In genomic region chr1:10074059-10074854, GRCh38 we compare ENCODE assay signal across 8 cellular contexts. TPM values are rescaled to one million over a fixed set of nuclear protein-coding genes. Genes with fewer than 3 reads are reported as not detected.
DNase-seq lines count a peak whose midpoint lies in the region; ATAC-seq, FAIRE-seq and TF ChIP-seq lines count a peak whose summit lies in the region.

No MANE protein-coding gene starts in this region.

- TF ChIP-seq POLR2A in K562 (conservative IDR thresholded peaks at IDR 0.05) = no peak
- no peak for TF ChIP-seq POLR2A in lower leg skin (IDR thresholded peaks at IDR 0.05)

- BruUV-seq in K562 (replicated peaks; lab: Mats Ljungman, UMichigan) = no TSS peak

- no peak for TF ChIP-seq CTCF in AG09309 (IDR thresholded peaks at IDR 0.05; ENCODE audit: control insufficient read depth, insufficient read depth, low read depth, low read length, missing control alignments)
- TF ChIP-seq CTCF in K562 (IDR thresholded peaks at IDR 0.05 in 2 of 3, conservative IDR thresholded peaks at IDR 0.05 in 1 of 3; ENCODE audit: insufficient read depth in 2 of 3, low read depth in 1 of 3, low read length in 3 of 3) = no peak
- TF ChIP-seq CTCF in lower leg skin (IDR thresholded peaks at IDR 0.05) = no peak

- no peak for TF ChIP-seq EP300 in K562 (IDR thresholded peaks at IDR 0.05; ENCODE audit: low read length)

- peaks cover 31% of the 10 kb centered on the region for H3K36me3 ChIP-seq in K562 (ENCODE audit: control insufficient read depth, insufficient read depth, low read length)

- intact Hi-C loops in K562 (cut with micrococcal nuclease) = no loop called here
- intact Hi-C loops in lower leg skin (cut with DNase I; ENCODE audit: low total_unique reads) = no loop called here

- H3K27ac ChIP-seq in K562 (ENCODE audit: extremely low read depth, low read depth, low read length) = no peak overlapping the region; the same call in 2 of the 3 replicates

- POLR2A ChIA-PET in K562 (lab: Yijun Ruan, JAX) = no interaction called here

- CTCF ChIA-PET in K562 (lab: Yijun Ruan, JAX; ENCODE audit: low intra/inter-chr PET ratio) = no interaction called here

- peaks cover 7% of the 10 kb centered on the region for H4K20me1 ChIP-seq in K562 (replicated peaks; ENCODE audit: control insufficient read depth, insufficient read depth, low read length)

- DNase-seq in AG09309 (ENCODE audit: low read depth) (peak; percentile 86), HCEC 1CT (peak; percentile 95), T1000 (lab: John Stamatoyannopoulos, UW) (peak; percentile 52), K562 (ENCODE audit: extremely low read depth in 1 of 4, low spot score in 3 of 4) (peak in 2 of 4 experiments; percentile 64 to 66), lower leg skin (ENCODE audit: low spot score in 2 of 2) (peak; percentile 18 to 42), NCI-H524 (lab: John Stamatoyannopoulos, UW) (no peak)
- peak; percentile 35 for DNase-seq in stimulated activated CD8-positive, alpha-beta memory T cell treated with anti-CD3 and anti-CD28 coated beads, Interleukin-15, amount 100 ng/mL, for 1 hour (ENCODE audit: low read depth)

- H2AFZ ChIP-seq in K562 (ENCODE audit: low read depth, low read length) = no peak overlapping the region

- H3K9ac ChIP-seq in K562 (ENCODE audit: insufficient read depth in 1 of 2, low read depth in 2 of 2, low read length in 2 of 2) = no peak overlapping the region

- peak; percentile 74 for FAIRE-seq in K562 (lab: Jason Lieb, UNC)

- H3K79me2 ChIP-seq in K562 (ENCODE audit: control insufficient read depth, insufficient read depth, low read length) = peaks cover 29% of the 10 kb centered on the region

- H3K4me1 ChIP-seq in K562 (replicated peaks in 1 of 2; ENCODE audit: control insufficient read depth in 2 of 2, insufficient read depth in 2 of 2, low read length in 2 of 2) = peaks cover 0 to 15% of the 10 kb centered on the region in 2 experiments; a peak in 3 of 5 replicates

- no peak overlapping the region for H3K4me3 ChIP-seq in AG09309 (ENCODE audit: control insufficient read depth, low read depth, low read length)
- H3K4me3 ChIP-seq in K562 = no peak overlapping the region
- H3K4me3 ChIP-seq in lower leg skin (ENCODE audit: low read depth, poor library complexity, severe bottlenecking) = no peak overlapping the region

- peak in 1 of 2 experiments; percentile 4; a peak in 1 of 4 replicates for TF ChIP-seq RAD21 in K562 (CRISPR knock-in tag; conservative IDR thresholded peaks at IDR 0.05 in 1 of 2, IDR thresholded peaks at IDR 0.05 in 1 of 2)

- no peaks in the 10 kb centered on the region for H3K27me3 ChIP-seq in K562 (ENCODE audit: control insufficient read depth in 2 of 2, insufficient read depth in 2 of 2, low read length in 2 of 2)

- 28% methylated on average over 5 of the region's 5 CpGs for WGBS in K562 (ENCODE audit: insufficient coverage, low coverage, missing lambda C conversion rate)
- 27 to 44% methylated on average over 5 of the region's 5 CpGs for WGBS in lower leg skin, 2 donors

- no peaks in the 10 kb centered on the region for H3K9me1 ChIP-seq in K562 (ENCODE audit: control insufficient read depth, insufficient read depth, low read length)

- H3K9me3 ChIP-seq in K562 (replicated peaks; ENCODE audit: control insufficient read depth, insufficient read depth, low read depth, low read length) = no peaks in the 10 kb centered on the region

- in situ Hi-C loops in K562 (cut with MboI) = no loop called here

- peak; percentile 88 for ATAC-seq in K562
- no peak for ATAC-seq in GM18909 (IDR thresholded peaks at IDR 0.05; ENCODE audit: poor library complexity, unreplicated experiment)

- H3K4me2 ChIP-seq in K562 (ENCODE audit: insufficient read depth, low read length) = no peak overlapping the region; the same call in 1 of the 2 replicates

TF ChIP-seq in K562, 482 proteins besides CTCF, POLR2A, EP300 and RAD21 (continues in another document):
- no peak for TF ChIP-seq ZNF121 (CRISPR knock-in tag; conservative IDR thresholded peaks at IDR 0.05)
- TF ChIP-seq MAFG (tag; conservative IDR thresholded peaks at IDR 0.05) = 0 out of 2 replicates have a peak, but pooled peaks have one; percentile 5
- TF ChIP-seq MTF1 (CRISPR knock-in tag; IDR thresholded peaks at IDR 0.05; ENCODE audit: borderline replicate concordance) = no peak
- peak; percentile 64 for TF ChIP-seq BHLHE40 (IDR thresholded peaks at IDR 0.05; ENCODE audit: low read length)
- peak; percentile 58; the same call in 1 of the 2 replicates for TF ChIP-seq SMARCA4 (IDR thresholded peaks at IDR 0.05)
- no peak for TF ChIP-seq ZNF174 (CRISPR knock-in tag; IDR thresholded peaks at IDR 0.05)
- no peak for TF ChIP-seq IRF1 (CRISPR knock-in tag; IDR thresholded peaks at IDR 0.05; ENCODE audit: borderline replicate concordance)
- no peak for TF ChIP-seq KAT2B (IDR thresholded peaks at IDR 0.05; ENCODE audit: low read depth, low read length)
- no peak for TF ChIP-seq HLTF (IDR thresholded peaks at IDR 0.05)
- TF ChIP-seq SRSF7 (optimal IDR thresholded peaks at IDR 0.05; ENCODE audit: low read depth, low read length) = no peak
- no peak for TF ChIP-seq SIN3B (IDR thresholded peaks at IDR 0.05; ENCODE audit: low read depth)
- no peak for TF ChIP-seq SMAD2 (IDR thresholded peaks at IDR 0.05; ENCODE audit: low read depth, low read length)
- no peak for TF ChIP-seq ZNF41 (CRISPR knock-in tag; conservative IDR thresholded peaks at IDR 0.05)
- no peak for TF ChIP-seq DMBX1 (CRISPR knock-in tag; IDR thresholded peaks at IDR 0.05; ENCODE audit: borderline replicate concordance)
- 0 out of 2 replicates have a peak, but pooled peaks have one; percentile 43 for TF ChIP-seq SMARCE1 (IDR thresholded peaks at IDR 0.05)
- 0 out of 2 replicates have a peak, but pooled peaks have one; percentile 10 for TF ChIP-seq DNMT1 (IDR thresholded peaks at IDR 0.05)
- no peak for TF ChIP-seq ZBTB33 (CRISPR knock-in tag; IDR thresholded peaks at IDR 0.05)
- TF ChIP-seq ATF3 (IDR thresholded peaks at IDR 0.05) = peak; percentile 55; the same call in 1 of the 2 replicates
- 0 out of 2 replicates have a peak, but pooled peaks have one; percentile 29 for TF ChIP-seq ATF3 (CRISPR knock-in tag; conservative IDR thresholded peaks at IDR 0.05)
- TF ChIP-seq MTA3 (IDR thresholded peaks at IDR 0.05; ENCODE audit: borderline replicate concordance) = no peak
- TF ChIP-seq TOE1 (IDR thresholded peaks at IDR 0.05; ENCODE audit: borderline replicate concordance) = no peak
- no peak for TF ChIP-seq TOE1 (CRISPR knock-in tag; IDR thresholded peaks at IDR 0.05; ENCODE audit: borderline replicate concordance, low read depth)
- no peak for TF ChIP-seq KDM1A (IDR thresholded peaks at IDR 0.05)
- TF ChIP-seq NCOA1 (IDR thresholded peaks at IDR 0.05; ENCODE audit: low read depth) = no peak
- no peak for TF ChIP-seq ZKSCAN8 (CRISPR knock-in tag; IDR thresholded peaks at IDR 0.05)

RNA-seq across cellular contexts. Expression of gene UBE4B, which starts 41.5 kb away (rescaled TPM):
- total RNA-seq in K562 (2011; cell fraction: chromatin; rRNA removed; ENCODE audit: low replicate concordance) = 95.3 and 131 TPM in 2 replicates
- total RNA-seq in K562 (2011; cell fraction: nucleolus; rRNA removed) = 54.5 and 60.3 TPM in 2 replicates
- 70.8 and 82.3 TPM in 2 replicates for total RNA-seq in K562 (2011; cell fraction: nucleoplasm; rRNA removed)
- total RNA-seq in K562 (2014; rRNA removed) (43.2 and 50.7 TPM in 2 replicates), K562 (2014; rRNA removed; fragmentation: Illumina TruSeq; extraction: Trizol) (39.0 and 40.3 TPM in 2 replicates), K562 (2015; rRNA removed; fragmentation: Illumina TruSeq; extraction: Trizol) (40.1 TPM in 2 replicates), K562 (2021) (63.7 and 67.4 TPM in 2 replicates), lower leg skin (100 to 1,000 TPM in 1 of 4 donors, 10 to 100 TPM in 3; 65.7 to 114 (median 69.9) TPM)
- polyA plus RNA-seq in K562 (2011; rRNA removed) (20.5 and 24.1 TPM in 2 replicates), K562 (2014; fragmentation: Illumina TruSeq; extraction: Trizol) (64.4 and 73.7 TPM in 2 replicates), K562 (2014; fragmentation: Nextera tagmentation; extraction: Ambion mirVana) (10 to 100 TPM; 11.7 to 24.9 TPM), K562 (2014; rRNA removed) (34.9 and 35.3 TPM in 2 replicates)
- polyA plus RNA-seq in K562 (2011; cell fraction: cytosol; rRNA removed) = 17.9 and 26.3 TPM in 2 replicates
- polyA plus RNA-seq in K562 (2011; cell fraction: nucleus; rRNA removed) = 35.1 and 44.0 TPM in 2 replicates
- polyA plus RNA-seq in K562 (2012) = 41.7 and 52.1 TPM in 2 replicates
- polyA minus RNA-seq in K562 (2011; rRNA and poly(A)+ RNA removed) = 41.4 and 45.8 TPM in 2 replicates
- 36.5 and 43.1 TPM in 2 replicates for polyA minus RNA-seq in K562 (2011; cell fraction: cytosol; rRNA and poly(A)+ RNA removed)
- polyA minus RNA-seq in K562 (2011; cell fraction: nucleus; rRNA and poly(A)+ RNA removed) = 25.7 and 38.8 TPM in 2 replicates

Comparison
In these comparisons a context has a peak if more than half of its experiments do, and no peak if none do; other contexts are left out.
1. DNase-seq: peak in AG09309 (single experiment), HCEC 1CT (single experiment), T1000 (single experiment), lower leg skin (2 of 2) and stimulated activated CD8-positive, alpha-beta memory T cell treated with anti-CD3 and anti-CD28 coated beads, Interleukin-15, amount 100 ng/mL, for 1 hour (single experiment); none in NCI-H524 (0 of 2).